In the genomic region with DNA sequence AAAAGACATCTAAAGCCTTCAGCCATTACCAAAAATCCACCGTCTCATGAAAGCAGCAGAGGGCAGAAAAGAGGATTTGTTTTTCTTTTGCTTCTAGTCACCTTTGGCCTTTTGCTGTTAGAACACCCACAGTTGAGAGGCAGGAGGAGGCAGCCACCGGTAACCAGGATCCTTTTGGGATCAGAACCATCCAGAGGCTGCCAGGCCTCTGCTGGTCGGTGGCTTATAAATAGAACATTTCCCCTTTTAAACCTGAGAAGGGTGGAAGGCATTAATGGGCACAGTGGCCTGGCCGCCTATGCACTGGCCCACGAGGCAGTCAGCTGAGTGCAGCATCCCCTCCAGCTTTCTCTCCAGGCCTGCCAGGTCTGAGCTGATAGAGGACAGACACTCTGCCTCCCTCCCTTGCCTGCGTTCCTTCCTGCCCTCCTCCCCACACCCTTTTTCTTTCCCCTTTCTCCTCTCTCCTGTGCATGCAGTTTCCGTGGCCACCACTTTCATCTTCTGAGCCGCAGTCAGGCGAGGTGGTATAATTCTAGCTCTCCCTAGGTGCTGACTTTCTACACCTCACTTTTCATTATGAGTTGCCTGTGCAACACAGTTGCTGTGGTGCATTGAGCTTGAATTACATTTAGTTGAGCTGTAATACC, we compare ENCODE assay signal across 8 cellular contexts.
A peak's percentile ranks its signal among the peaks of the same experiment; 100 is the strongest.
DNase-seq lines count a peak whose midpoint lies in the region; ATAC-seq and TF ChIP-seq lines count a peak whose summit lies in the region.

No MANE protein-coding gene starts in this region.

- peak; percentile 55 for DNase-seq in activated T-cell treated with anti-CD3 and anti-CD28 coated beads, Interleukin-2, amount 50 U/mL, for 24 hours
- DNase-seq in activated T-cell treated with anti-CD3 and anti-CD28 coated beads for 4 hours (no peak), HFFc6 (peak; percentile 42), SK-N-DZ (ENCODE audit: low spot score) (peak; percentile 46), right atrium auricular region (ENCODE audit: low spot score) (no peak), upper lobe of right lung (no peak), NCI-H146 (lab: John Stamatoyannopoulos, UW) (no peak), HAP-1 (ENCODE audit: low spot score in 2 of 2) (no peak)

- H3K4me1 ChIP-seq in right atrium auricular region (peaks cover 0 to 49% of the 10 kb centered on the region in 2 donors), upper lobe of right lung (peaks cover 12% of the 10 kb centered on the region), HAP-1 (no peaks in the 10 kb centered on the region)

- H3K9me3 ChIP-seq in right atrium auricular region (no peaks in the 10 kb centered on the region), upper lobe of right lung (no peaks in the 10 kb centered on the region), HAP-1 (no peaks in the 10 kb centered on the region)

- H3K36me3 ChIP-seq in right atrium auricular region: no peaks in the 10 kb centered on the region
- no peaks in the 10 kb centered on the region for H3K36me3 ChIP-seq in upper lobe of right lung
- no peaks in the 10 kb centered on the region for H3K36me3 ChIP-seq in HAP-1 (replicated peaks)

- peaks cover 14% of the 10 kb centered on the region for H3K36me3 Mint-ChIP-seq in activated T-cell treated with anti-CD3 and anti-CD28 coated beads, Interleukin-2, amount 50 U/mL, for 24 hours (ENCODE audit: low read depth)
- no peaks in the 10 kb centered on the region for H3K36me3 Mint-ChIP-seq in HFFc6 (ENCODE audit: low read depth)

- ATAC-seq in upper lobe of right lung: peak; percentile 55

- peaks cover 68% of the 10 kb centered on the region for H3K4me1 Mint-ChIP-seq in activated T-cell treated with anti-CD3 and anti-CD28 coated beads, Interleukin-2, amount 50 U/mL, for 24 hours (ENCODE audit: low read depth)
- H3K4me1 Mint-ChIP-seq in HFFc6 (ENCODE audit: low read depth): peaks cover 26% of the 10 kb centered on the region

- no peaks in the 10 kb centered on the region for H3K27me3 Mint-ChIP-seq in activated T-cell treated with anti-CD3 and anti-CD28 coated beads, Interleukin-2, amount 50 U/mL, for 24 hours
- H3K27me3 Mint-ChIP-seq in HFFc6 (ENCODE audit: insufficient read depth): peaks cover 3% of the 10 kb centered on the region; the same call in 1 of the 2 replicates

- H3K4me3 ChIP-seq in right atrium auricular region (no peak overlapping the region), upper lobe of right lung (no peak overlapping the region), HAP-1 (no peak overlapping the region)

- TF ChIP-seq CTCF in HFFc6 (IDR thresholded peaks at IDR 0.05): peak; percentile 52
- peak in 1 of 2 donors; percentile 11 for TF ChIP-seq CTCF in right atrium auricular region (IDR thresholded peaks at IDR 0.05)
- TF ChIP-seq CTCF in upper lobe of right lung (IDR thresholded peaks at IDR 0.05): peak; percentile 10

- H3K27me3 ChIP-seq in right atrium auricular region (no peaks in the 10 kb centered on the region), upper lobe of right lung (no peaks in the 10 kb centered on the region), HAP-1 (ENCODE audit: low read depth) (no peaks in the 10 kb centered on the region)

- H3K27ac ChIP-seq in right atrium auricular region: peak overlapping the region; percentile 66 to 73
- no peak overlapping the region for H3K27ac ChIP-seq in upper lobe of right lung

- in situ Hi-C loops in HAP-1 (cut with MboI; ENCODE audit: low sequenced_read_pairs): no loop called here

- H3K9me3 Mint-ChIP-seq in activated T-cell treated with anti-CD3 and anti-CD28 coated beads, Interleukin-2, amount 50 U/mL, for 24 hours: no peaks in the 10 kb centered on the region
- H3K9me3 Mint-ChIP-seq in HFFc6: no peaks in the 10 kb centered on the region

- intact Hi-C loops in upper lobe of right lung (cut with DNase I): no loop called here

- H3K4me3 Mint-ChIP-seq in activated T-cell treated with anti-CD3 and anti-CD28 coated beads, Interleukin-2, amount 50 U/mL, for 24 hours: peak overlapping the region; percentile 37
- no peak overlapping the region for H3K4me3 Mint-ChIP-seq in HFFc6

- peak overlapping the region; percentile 84 for H3K27ac Mint-ChIP-seq in activated T-cell treated with anti-CD3 and anti-CD28 coated beads, Interleukin-2, amount 50 U/mL, for 24 hours
- no peak overlapping the region for H3K27ac Mint-ChIP-seq in HFFc6

Comparison
In these comparisons a context has a peak if more than half of its experiments do, and no peak if none do; other contexts are left out.
1. DNase-seq: peak in activated T-cell treated with anti-CD3 and anti-CD28 coated beads, Interleukin-2, amount 50 U/mL, for 24 hours (single experiment), HFFc6 (single experiment) and SK-N-DZ (single experiment); none in activated T-cell treated with anti-CD3 and anti-CD28 coated beads for 4 hours (single experiment), right atrium auricular region (single experiment), upper lobe of right lung (single experiment), NCI-H146 (single experiment) and HAP-1 (0 of 2).